In genomic region chr2:218895758-218896500, GRCh38 we compare ENCODE assay signal across 9 cellular contexts.
DNase-seq lines count a peak whose midpoint lies in the region; ATAC-seq and TF ChIP-seq lines count a peak whose summit lies in the region.
"Had no signal": no experiment of that assay in that cellular context is flagged by ENCODE, and none has a peak within 500 bp of the region (broad histone marks: within the 10 kb centered on the region; RNA-seq: fewer than 3 reads in every experiment).

No MANE protein-coding gene starts in this region.

- H3K79me2 ChIP-seq in DOHH2 (ENCODE audit: control insufficient read depth, low read length) = no peaks in the 10 kb centered on the region

- peak; percentile 13 for ATAC-seq in GM21529 (IDR thresholded peaks at IDR 0.05; ENCODE audit: unreplicated experiment)

- no peaks in the 10 kb centered on the region for H3K36me3 ChIP-seq in DOHH2 (ENCODE audit: control insufficient read depth, low read length)
- H3K36me3 ChIP-seq in HUES6 (ENCODE audit: control insufficient read depth, insufficient read depth, low read length) = no peaks in the 10 kb centered on the region
- H3K36me3 ChIP-seq: pancreas had no signal

- H3K9me2 ChIP-seq in DOHH2 (replicated peaks; ENCODE audit: control insufficient read depth, low read length) = no peaks in the 10 kb centered on the region

- H3K4me2 ChIP-seq in DOHH2 (ENCODE audit: low read length) = peak overlapping the region; percentile 93

- H3K4me3 ChIP-seq in DOHH2 (ENCODE audit: low read length) (peak overlapping the region; percentile 66), HUES6 (ENCODE audit: low read depth, low read length) (peak overlapping the region; percentile 42; the same call in 1 of the 2 replicates)

- TF ChIP-seq CTCF in DOHH2 (IDR thresholded peaks at IDR 0.05; ENCODE audit: low read depth, low read length, poor library complexity, severe bottlenecking) = no peak

- H3K27ac ChIP-seq in DOHH2 (ENCODE audit: low read depth, low read length) = peak overlapping the region; percentile 52
- no peak overlapping the region for H3K27ac ChIP-seq in HUES6 (ENCODE audit: low read depth, low read length)
- peak overlapping the region; percentile 53 for H3K27ac ChIP-seq in epithelial cell of prostate

- peaks cover 28% of the 10 kb centered on the region for H3K27me3 ChIP-seq in DOHH2 (ENCODE audit: control insufficient read depth, low read length)
- H3K27me3 ChIP-seq in HUES6 (ENCODE audit: control insufficient read depth, insufficient read depth, low read length) = peaks cover 97% of the 10 kb centered on the region

- DNase-seq in epithelial cell of prostate (ENCODE audit: low read depth, low spot score) (no peak), GDM1 (lab: John Stamatoyannopoulos, UW) (no peak), NCI-H2196 treated with DMSO at 0.1 percent for 48 hours (lab: John Stamatoyannopoulos, UW; ENCODE audit: unreplicated experiment) (no peak), MV-4-11 (lab: John Stamatoyannopoulos, UW) (no peak)
- DNase-seq in stimulated activated CD4-positive, alpha-beta T cell treated with anti-CD3 and anti-CD28 coated beads, Interleukin-12 subunit alpha, Interleukin-12 subunit beta, amount 100 ng/mL, for 4 hours = no peak
- DNase-seq: pancreas had no signal

- H3F3A ChIP-seq in DOHH2 (ENCODE audit: control insufficient read depth, insufficient read depth) = 0 out of 2 replicates have a peak, but pooled peaks cover 3% of the 10 kb centered on the region

- no peaks in the 10 kb centered on the region for H4K20me1 ChIP-seq in DOHH2 (ENCODE audit: control insufficient read depth, insufficient read depth, low read depth, low read length)

- peaks cover 73% of the 10 kb centered on the region for H3K4me1 ChIP-seq in DOHH2 (ENCODE audit: control insufficient read depth, low read length)
- peaks cover 43% of the 10 kb centered on the region for H3K4me1 ChIP-seq in HUES6 (ENCODE audit: control insufficient read depth, insufficient read depth, low read length)

- no peak overlapping the region for H3K9ac ChIP-seq in HUES6 (ENCODE audit: low read length)

- H3K9me3 ChIP-seq in DOHH2 (ENCODE audit: control insufficient read depth, insufficient read depth, low read length) (no peaks in the 10 kb centered on the region), HUES6 (ENCODE audit: control insufficient read depth, insufficient read depth, low read depth, low read length) (no peaks in the 10 kb centered on the region)
- H3K9me3 ChIP-seq: pancreas had no signal
